In the genomic region with DNA sequence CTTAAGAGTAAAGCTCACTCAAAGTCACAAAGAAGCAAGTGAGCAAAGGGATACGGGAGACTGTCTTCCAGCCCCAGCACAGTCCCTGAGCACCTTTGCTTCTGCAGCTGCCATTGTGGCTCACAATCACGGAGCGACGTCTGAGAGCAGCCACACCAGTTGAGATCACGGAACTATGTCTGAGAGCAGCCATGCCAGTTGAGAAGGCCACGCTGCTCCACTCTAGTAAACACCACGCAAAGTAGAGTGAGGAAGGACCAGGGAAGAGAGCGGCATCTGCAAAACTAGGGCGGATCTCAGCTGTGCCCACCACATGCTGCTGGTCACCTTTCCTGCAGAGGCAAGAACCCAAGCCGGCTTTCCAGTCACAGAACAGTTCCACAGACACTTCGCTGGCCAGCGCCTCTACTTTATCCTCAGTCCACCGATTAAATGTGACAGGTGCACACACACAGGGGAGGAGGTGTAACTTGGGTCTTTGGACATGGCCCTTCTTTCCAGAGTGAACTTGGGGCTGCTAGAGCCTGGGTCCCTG, we compare ENCODE assay signal across 27 cellular contexts.
"Had no signal": no experiment of that assay in that cellular context is flagged by ENCODE, and none has a peak within 500 bp of the region (broad histone marks: within the 10 kb centered on the region; RNA-seq: fewer than 3 reads in every experiment).

No MANE protein-coding gene starts in this region.

- H3K4me3 ChIP-seq: ascending aorta, cardiac muscle cell, colonic mucosa, dorsolateral prefrontal cortex, spleen, testis had no signal

- H3K27ac ChIP-seq: ascending aorta, cardiac muscle cell, colonic mucosa, dorsolateral prefrontal cortex, spleen, testis had no signal

- H3K36me3 ChIP-seq: ascending aorta, cardiac muscle cell, colonic mucosa, spleen had no signal

- H3K27ac Mint-ChIP-seq: activated naive CD4-positive, alpha-beta T cell treated with anti-CD3 and anti-CD28 coated beads, Interleukin-2, amount 10 ng/mL, durations not matched to agents 7 days and 5 days; activated naive CD8-positive, alpha-beta T cell treated with anti-CD3 and anti-CD28 coated beads, Interleukin-2, amount 10 ng/mL, durations not matched to agents 7 days and 5 days; activated T-cell treated with anti-CD3 and anti-CD28 coated beads, Interleukin-2, amount 50 U/mL, for 24 hours; memory B cell; T-helper 17 cell; type B pancreatic cell; WTC11 had no signal

- H3K4me3 Mint-ChIP-seq: activated naive CD4-positive, alpha-beta T cell treated with anti-CD3 and anti-CD28 coated beads, Interleukin-2, amount 10 ng/mL, durations not matched to agents 7 days and 5 days; activated naive CD8-positive, alpha-beta T cell treated with anti-CD3 and anti-CD28 coated beads, Interleukin-2, amount 10 ng/mL, durations not matched to agents 7 days and 5 days; activated T-cell treated with anti-CD3 and anti-CD28 coated beads, Interleukin-2, amount 50 U/mL, for 24 hours; memory B cell; naive thymus-derived CD8-positive, alpha-beta T cell; T-helper 17 cell; type B pancreatic cell; WTC11 had no signal

- H3K4me1 ChIP-seq: ascending aorta, colonic mucosa, spleen, testis had no signal

- ATAC-seq: esophagus mucosa; naive thymus-derived CD8-positive, alpha-beta T cell; stimulated activated naive CD8-positive, alpha-beta T cell treated with anti-CD3 and anti-CD28 coated beads, Interleukin-15, Interleukin-2, amounts not matched to agents 100 U/mL and 50 U/mL, for 24 hours; T-helper 17 cell had no signal

- H3K27me3 ChIP-seq: ascending aorta, colonic mucosa, testis had no signal

- H3K36me3 Mint-ChIP-seq: activated naive CD4-positive, alpha-beta T cell treated with anti-CD3 and anti-CD28 coated beads, Interleukin-2, amount 10 ng/mL, durations not matched to agents 7 days and 5 days; activated naive CD8-positive, alpha-beta T cell treated with anti-CD3 and anti-CD28 coated beads, Interleukin-2, amount 10 ng/mL, durations not matched to agents 7 days and 5 days; brain; memory B cell; naive thymus-derived CD8-positive, alpha-beta T cell; type B pancreatic cell; WTC11 had no signal

- DNase-seq: activated CD4-positive, alpha-beta T cell treated with anti-CD3 and anti-CD28 coated beads for 1 hour; activated CD8-positive, alpha-beta memory T cell treated with anti-CD3 and anti-CD28 coated beads for 24 hours; activated CD8-positive, alpha-beta memory T cell treated with anti-CD3 and anti-CD28 coated beads, Interleukin-2, amount 50 U/mL, for 48 hours; activated gamma-delta T cell; activated naive CD4-positive, alpha-beta T cell treated with anti-CD3 and anti-CD28 coated beads, Interleukin-2, amount 10 ng/mL, durations not matched to agents 7 days and 5 days; activated naive CD8-positive, alpha-beta T cell treated with anti-CD3 and anti-CD28 coated beads, Interleukin-2, amount 10 ng/mL, durations not matched to agents 7 days and 5 days; activated T-cell treated with anti-CD3 and anti-CD28 coated beads, Interleukin-2, amount 50 U/mL, for 24 hours; cerebellar nuclear complex; colonic mucosa; dorsolateral prefrontal cortex; foreskin fibroblast; kidney; naive thymus-derived CD8-positive, alpha-beta T cell; right cardiac atrium; spleen; stimulated activated CD4-positive, alpha-beta T cell treated with anti-CD3 and anti-CD28 coated beads, Interleukin-2, amount 100 ng/mL, for 48 hours; stimulated activated naive CD8-positive, alpha-beta T cell treated with anti-CD3 and anti-CD28 coated beads, Interleukin-15, Interleukin-2, amounts not matched to agents 100 U/mL and 50 U/mL, for 24 hours; T-helper 17 cell; T1000 had no signal

- H3K4me1 Mint-ChIP-seq: activated naive CD4-positive, alpha-beta T cell treated with anti-CD3 and anti-CD28 coated beads, Interleukin-2, amount 10 ng/mL, durations not matched to agents 7 days and 5 days; activated naive CD8-positive, alpha-beta T cell treated with anti-CD3 and anti-CD28 coated beads, Interleukin-2, amount 10 ng/mL, durations not matched to agents 7 days and 5 days; memory B cell; T-helper 17 cell had no signal

- H3K9me3 Mint-ChIP-seq: activated naive CD4-positive, alpha-beta T cell treated with anti-CD3 and anti-CD28 coated beads, Interleukin-2, amount 10 ng/mL, durations not matched to agents 7 days and 5 days; activated naive CD8-positive, alpha-beta T cell treated with anti-CD3 and anti-CD28 coated beads, Interleukin-2, amount 10 ng/mL, durations not matched to agents 7 days and 5 days; activated T-cell treated with anti-CD3 and anti-CD28 coated beads, Interleukin-2, amount 50 U/mL, for 24 hours; type B pancreatic cell; WTC11 had no signal

- H3K9me3 ChIP-seq: ascending aorta, colonic mucosa, spleen, testis had no signal
